Comparison of ENCODE assay signal across 8 cellular contexts in genomic region chr15:71440479-71441071, GRCh38.
A peak's percentile ranks its signal among the peaks of the same experiment; 100 is the strongest.
DNase-seq lines count a peak whose midpoint lies in the region; ATAC-seq, FAIRE-seq and TF ChIP-seq lines count a peak whose summit lies in the region.

No MANE protein-coding gene starts in this region.

- POLR2A ChIA-PET in GM12878 (lab: Charles Lee) = no interaction called here

- TF ChIP-seq EP300 in GM12878 (IDR thresholded peaks at IDR 0.05; ENCODE audit: borderline replicate concordance in 1 of 2, control insufficient read depth in 1 of 2, low read depth in 2 of 2, low read length in 2 of 2) = no peak

- TF ChIP-seq RAD21 in GM12878 (IDR thresholded peaks at IDR 0.05; ENCODE audit: insufficient read depth, low read depth, low read length) = peak; percentile 71

- no TSS peak for BruUV-seq in GM12878 (replicated peaks; lab: Mats Ljungman, UMichigan)

- no peak for TF ChIP-seq POLR2A in GM12878 (IDR thresholded peaks at IDR 0.05; ENCODE audit: low read depth, low read length)

- H4K20me1 ChIP-seq in GM12878 (ENCODE audit: control insufficient read depth, insufficient read depth) = no peaks in the 10 kb centered on the region

- DNase-seq in NCI-H2196 treated with DMSO at 0.1 percent for 48 hours (lab: John Stamatoyannopoulos, UW; ENCODE audit: unreplicated experiment) (peak; percentile 55), GM12878 (ENCODE audit: low read depth, low spot score) (peak; percentile 23), kidney glomerular epithelial cell (lab: John Stamatoyannopoulos, UW) (peak; percentile 74)
- DNase-seq in activated CD4-positive, alpha-beta T cell treated with anti-CD3 and anti-CD28 coated beads for 48 hours = no peak

- H3K4me1 ChIP-seq in GM12878 (ENCODE audit: control insufficient read depth, insufficient read depth, low read length) = no peaks in the 10 kb centered on the region

- H3K4me3 ChIP-seq in GM12878 = no peak overlapping the region

- H3K27ac ChIP-seq in 22Rv1 = no peak overlapping the region
- no peak overlapping the region for H3K27ac ChIP-seq in GM12878 (ENCODE audit: control insufficient read depth, insufficient read depth)

- ATAC-seq in GM12878 (peak; percentile 55; the same call in 2 of the 3 replicates), GM21360 (IDR thresholded peaks at IDR 0.05; ENCODE audit: unreplicated experiment) (no peak), GM19395 (IDR thresholded peaks at IDR 0.05; ENCODE audit: unreplicated experiment) (no peak)

- SMC1A ChIA-PET in GM12878 (lab: Charles Lee; ENCODE audit: uncharacterized antibody, unreplicated experiment) = interaction anchor here (0.6 to 2.8 kb wide), 6 partner anchors 55 to 615 kb away, joined by 3 to 16 read pairs (median 6); no protein-coding TSS in a partner anchor

- no peaks in the 10 kb centered on the region for H3K36me3 ChIP-seq in GM12878 (ENCODE audit: control insufficient read depth in 2 of 2, insufficient read depth in 2 of 2, low read length in 1 of 2)

- intact Hi-C loops in GM12878 (cut with micrococcal nuclease; ENCODE audit: unreplicated experiment) = loop anchor here (2.0 to 5.0 kb wide), 6 partner anchors 53 to 616 kb away; partner anchors contain the start of genes LRRC49, THAP10 and THSD4

- peak; percentile 57 for FAIRE-seq in GM12878 (lab: Jason Lieb, UNC)

- no peak overlapping the region for H3K4me2 ChIP-seq in GM12878 (ENCODE audit: control insufficient read depth, insufficient read depth)

- CTCF ChIA-PET in GM12878 (lab: Yijun Ruan, JAX) = interaction anchor here (0.7 to 2.0 kb wide), 10 partner anchors 9 to 718 kb away, joined by 3 to 18 read pairs (median 4); no protein-coding TSS in a partner anchor

- H3K9ac ChIP-seq in GM12878 (ENCODE audit: control insufficient read depth, insufficient read depth, low read length) = no peak overlapping the region

- H3K79me2 ChIP-seq in GM12878 (ENCODE audit: control insufficient read depth, insufficient read depth, low read length) = no peaks in the 10 kb centered on the region

- WGBS in GM12878 (ENCODE audit: insufficient coverage, insufficient replicate concordance, low lambda C conversion rate, missing lambda C conversion rate) = 0% methylated on average over 3 of the region's 3 CpGs

- in situ Hi-C loops in GM12878 (cut with MboI) = loop anchor here (5.0 to 25.0 kb wide), 3 partner anchors 328 to 613 kb away; partner anchors contain the start of gene THSD4

- TF ChIP-seq CTCF in 22Rv1 (IDR thresholded peaks at IDR 0.05) = peak; percentile 74
- peak; percentile 49 for TF ChIP-seq CTCF in GM12873 (IDR thresholded peaks at IDR 0.05; ENCODE audit: insufficient read depth, low read depth, low read length, missing control alignments)
- peak; percentile 31 to 58 (median 32); a peak in 4 of 6 replicates for TF ChIP-seq CTCF in GM12878 (IDR thresholded peaks at IDR 0.05 in 2 of 3, conservative IDR thresholded peaks at IDR 0.05 in 1 of 3; ENCODE audit: control insufficient read depth in 2 of 3, extremely low read depth in 1 of 3, insufficient read depth in 1 of 3, low read depth in 3 of 3, low read length in 3 of 3)

- RAD21 ChIA-PET in GM12878 (lab: Charles Lee; ENCODE audit: unreplicated experiment) = interaction anchor here (0.7 to 1.9 kb wide), 4 partner anchors 54 to 616 kb away, joined by 3 to 10 read pairs (median 6); no protein-coding TSS in a partner anchor

- no peaks in the 10 kb centered on the region; a peak in 1 of 4 replicates for H3K27me3 ChIP-seq in GM12878 (replicated peaks in 1 of 2; ENCODE audit: control insufficient read depth in 2 of 2, insufficient read depth in 2 of 2, low read length in 1 of 2)

- no peak overlapping the region for H2AFZ ChIP-seq in GM12878 (ENCODE audit: control insufficient read depth, low read depth, low read length)

- H3K9me3 ChIP-seq in GM12878 (replicated peaks; ENCODE audit: control insufficient read depth, insufficient read depth, low read length) = no peaks in the 10 kb centered on the region

TF ChIP-seq in GM12878, 131 proteins besides CTCF, POLR2A, EP300 and RAD21:
- peak; percentile 66; the same call in 1 of the 2 replicates for TF ChIP-seq SMC3 (IDR thresholded peaks at IDR 0.05; ENCODE audit: borderline replicate concordance, low read length)
- TF ChIP-seq JUNB (IDR thresholded peaks at IDR 0.05) = no peak
